ENCODE assay signal across 1 cellular context in the genomic region with DNA sequence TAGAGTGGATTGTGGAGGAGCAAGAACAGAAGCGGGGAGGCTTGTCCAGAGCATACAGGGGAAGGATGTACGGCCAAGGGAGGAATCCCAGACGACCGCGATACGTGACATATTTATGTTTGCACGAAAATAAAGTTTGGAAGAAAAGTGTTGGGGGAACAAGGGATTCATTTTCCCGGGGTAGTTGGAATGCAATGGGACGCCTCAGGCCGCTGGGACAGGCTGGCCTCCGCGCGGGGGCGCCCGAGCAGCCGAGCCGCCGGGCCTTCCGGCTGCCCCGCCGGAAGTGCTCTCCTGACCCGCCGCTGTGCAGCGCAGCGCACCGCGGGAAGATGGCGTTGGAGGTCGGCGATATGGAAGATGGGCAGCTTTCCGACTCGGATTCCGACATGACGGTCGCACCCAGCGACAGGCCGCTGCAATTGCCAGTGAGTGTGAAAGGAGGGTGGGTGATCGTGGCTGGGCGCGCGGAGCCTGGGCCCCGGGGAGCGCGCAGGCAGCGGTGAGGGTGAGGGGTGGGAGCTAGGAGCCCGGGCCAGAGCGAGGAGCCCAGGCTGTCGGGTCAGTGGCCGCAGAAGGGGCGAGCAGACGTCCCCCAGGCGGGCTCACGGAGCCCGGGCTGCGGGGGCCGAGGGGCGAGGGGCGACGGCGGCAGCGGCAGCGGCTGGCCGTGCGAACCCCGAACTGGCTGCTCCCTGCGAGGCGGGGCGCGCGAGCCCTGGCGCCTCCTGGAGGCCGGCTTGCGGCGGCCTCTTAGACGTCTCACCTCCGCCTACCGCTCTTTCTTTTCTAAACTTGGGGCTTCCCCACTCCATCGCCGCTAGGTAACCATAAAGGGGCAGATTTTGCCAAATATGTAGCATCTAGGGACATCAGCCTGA.
TF ChIP-seq lines count a peak whose summit lies in the region.

A gene with protein sequence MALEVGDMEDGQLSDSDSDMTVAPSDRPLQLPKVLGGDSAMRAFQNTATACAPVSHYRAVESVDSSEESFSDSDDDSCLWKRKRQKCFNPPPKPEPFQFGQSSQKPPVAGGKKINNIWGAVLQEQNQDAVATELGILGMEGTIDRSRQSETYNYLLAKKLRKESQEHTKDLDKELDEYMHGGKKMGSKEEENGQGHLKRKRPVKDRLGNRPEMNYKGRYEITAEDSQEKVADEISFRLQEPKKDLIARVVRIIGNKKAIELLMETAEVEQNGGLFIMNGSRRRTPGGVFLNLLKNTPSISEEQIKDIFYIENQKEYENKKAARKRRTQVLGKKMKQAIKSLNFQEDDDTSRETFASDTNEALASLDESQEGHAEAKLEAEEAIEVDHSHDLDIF (plus strand): TSS at position 317 of the 881 bp plus-strand sequence. CDS start 16 bp downstream, at position 333.

TF ChIP-seq in GM12878, 131 proteins besides CTCF, POLR2A, EP300 and RAD21 (continued from another document and continues in another):
- TF ChIP-seq TCF3 (IDR thresholded peaks at IDR 0.05; ENCODE audit: borderline replicate concordance, insufficient read depth, low read depth, low read length): peak; percentile 14; the same call in 1 of the 2 replicates
- no peak for TF ChIP-seq NFIC (IDR thresholded peaks at IDR 0.05; ENCODE audit: low read depth, low read length)
- peak; percentile 50; the same call in 1 of the 2 replicates for TF ChIP-seq TCF12 (IDR thresholded peaks at IDR 0.05; ENCODE audit: low read depth, low read length)
- TF ChIP-seq MYB (IDR thresholded peaks at IDR 0.05; ENCODE audit: borderline replicate concordance, low read depth, low read length): no peak
- no peak for TF ChIP-seq MYC (IDR thresholded peaks at IDR 0.05; ENCODE audit: insufficient read depth, insufficient read length, insufficient replicate concordance, low read length, severe bottlenecking)
- TF ChIP-seq, protein P1, sequence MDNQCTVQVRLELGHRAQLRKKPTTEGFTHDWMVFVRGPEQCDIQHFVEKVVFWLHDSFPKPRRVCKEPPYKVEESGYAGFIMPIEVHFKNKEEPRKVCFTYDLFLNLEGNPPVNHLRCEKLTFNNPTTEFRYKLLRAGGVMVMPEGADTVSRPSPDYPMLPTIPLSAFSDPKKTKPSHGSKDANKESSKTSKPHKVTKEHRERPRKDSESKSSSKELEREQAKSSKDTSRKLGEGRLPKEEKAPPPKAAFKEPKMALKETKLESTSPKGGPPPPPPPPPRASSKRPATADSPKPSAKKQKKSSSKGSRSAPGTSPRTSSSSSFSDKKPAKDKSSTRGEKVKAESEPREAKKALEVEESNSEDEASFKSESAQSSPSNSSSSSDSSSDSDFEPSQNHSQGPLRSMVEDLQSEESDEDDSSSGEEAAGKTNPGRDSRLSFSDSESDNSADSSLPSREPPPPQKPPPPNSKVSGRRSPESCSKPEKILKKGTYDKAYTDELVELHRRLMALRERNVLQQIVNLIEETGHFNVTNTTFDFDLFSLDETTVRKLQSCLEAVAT (IDR thresholded peaks at IDR 0.05): peak; percentile 97
- no peak for TF ChIP-seq ZNF622 (IDR thresholded peaks at IDR 0.05)
- no peak for TF ChIP-seq STAT1 (conservative IDR thresholded peaks at IDR 0.05)
- TF ChIP-seq, protein P2, sequence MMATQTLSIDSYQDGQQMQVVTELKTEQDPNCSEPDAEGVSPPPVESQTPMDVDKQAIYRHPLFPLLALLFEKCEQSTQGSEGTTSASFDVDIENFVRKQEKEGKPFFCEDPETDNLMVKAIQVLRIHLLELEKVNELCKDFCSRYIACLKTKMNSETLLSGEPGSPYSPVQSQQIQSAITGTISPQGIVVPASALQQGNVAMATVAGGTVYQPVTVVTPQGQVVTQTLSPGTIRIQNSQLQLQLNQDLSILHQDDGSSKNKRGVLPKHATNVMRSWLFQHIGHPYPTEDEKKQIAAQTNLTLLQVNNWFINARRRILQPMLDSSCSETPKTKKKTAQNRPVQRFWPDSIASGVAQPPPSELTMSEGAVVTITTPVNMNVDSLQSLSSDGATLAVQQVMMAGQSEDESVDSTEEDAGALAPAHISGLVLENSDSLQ (IDR thresholded peaks at IDR 0.05): peak; percentile 46; the same call in 1 of the 2 replicates
- TF ChIP-seq, protein P3, sequence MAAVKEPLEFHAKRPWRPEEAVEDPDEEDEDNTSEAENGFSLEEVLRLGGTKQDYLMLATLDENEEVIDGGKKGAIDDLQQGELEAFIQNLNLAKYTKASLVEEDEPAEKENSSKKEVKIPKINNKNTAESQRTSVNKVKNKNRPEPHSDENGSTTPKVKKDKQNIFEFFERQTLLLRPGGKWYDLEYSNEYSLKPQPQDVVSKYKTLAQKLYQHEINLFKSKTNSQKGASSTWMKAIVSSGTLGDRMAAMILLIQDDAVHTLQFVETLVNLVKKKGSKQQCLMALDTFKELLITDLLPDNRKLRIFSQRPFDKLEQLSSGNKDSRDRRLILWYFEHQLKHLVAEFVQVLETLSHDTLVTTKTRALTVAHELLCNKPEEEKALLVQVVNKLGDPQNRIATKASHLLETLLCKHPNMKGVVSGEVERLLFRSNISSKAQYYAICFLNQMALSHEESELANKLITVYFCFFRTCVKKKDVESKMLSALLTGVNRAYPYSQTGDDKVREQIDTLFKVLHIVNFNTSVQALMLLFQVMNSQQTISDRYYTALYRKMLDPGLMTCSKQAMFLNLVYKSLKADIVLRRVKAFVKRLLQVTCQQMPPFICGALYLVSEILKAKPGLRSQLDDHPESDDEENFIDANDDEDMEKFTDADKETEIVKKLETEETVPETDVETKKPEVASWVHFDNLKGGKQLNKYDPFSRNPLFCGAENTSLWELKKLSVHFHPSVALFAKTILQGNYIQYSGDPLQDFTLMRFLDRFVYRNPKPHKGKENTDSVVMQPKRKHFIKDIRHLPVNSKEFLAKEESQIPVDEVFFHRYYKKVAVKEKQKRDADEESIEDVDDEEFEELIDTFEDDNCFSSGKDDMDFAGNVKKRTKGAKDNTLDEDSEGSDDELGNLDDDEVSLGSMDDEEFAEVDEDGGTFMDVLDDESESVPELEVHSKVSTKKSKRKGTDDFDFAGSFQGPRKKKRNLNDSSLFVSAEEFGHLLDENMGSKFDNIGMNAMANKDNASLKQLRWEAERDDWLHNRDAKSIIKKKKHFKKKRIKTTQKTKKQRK (IDR thresholded peaks at IDR 0.05; ENCODE audit: low read depth, low read length): no peak
- TF ChIP-seq ZBED1 (IDR thresholded peaks at IDR 0.05; ENCODE audit: borderline replicate concordance): peak; percentile 85
- TF ChIP-seq, protein P4, sequence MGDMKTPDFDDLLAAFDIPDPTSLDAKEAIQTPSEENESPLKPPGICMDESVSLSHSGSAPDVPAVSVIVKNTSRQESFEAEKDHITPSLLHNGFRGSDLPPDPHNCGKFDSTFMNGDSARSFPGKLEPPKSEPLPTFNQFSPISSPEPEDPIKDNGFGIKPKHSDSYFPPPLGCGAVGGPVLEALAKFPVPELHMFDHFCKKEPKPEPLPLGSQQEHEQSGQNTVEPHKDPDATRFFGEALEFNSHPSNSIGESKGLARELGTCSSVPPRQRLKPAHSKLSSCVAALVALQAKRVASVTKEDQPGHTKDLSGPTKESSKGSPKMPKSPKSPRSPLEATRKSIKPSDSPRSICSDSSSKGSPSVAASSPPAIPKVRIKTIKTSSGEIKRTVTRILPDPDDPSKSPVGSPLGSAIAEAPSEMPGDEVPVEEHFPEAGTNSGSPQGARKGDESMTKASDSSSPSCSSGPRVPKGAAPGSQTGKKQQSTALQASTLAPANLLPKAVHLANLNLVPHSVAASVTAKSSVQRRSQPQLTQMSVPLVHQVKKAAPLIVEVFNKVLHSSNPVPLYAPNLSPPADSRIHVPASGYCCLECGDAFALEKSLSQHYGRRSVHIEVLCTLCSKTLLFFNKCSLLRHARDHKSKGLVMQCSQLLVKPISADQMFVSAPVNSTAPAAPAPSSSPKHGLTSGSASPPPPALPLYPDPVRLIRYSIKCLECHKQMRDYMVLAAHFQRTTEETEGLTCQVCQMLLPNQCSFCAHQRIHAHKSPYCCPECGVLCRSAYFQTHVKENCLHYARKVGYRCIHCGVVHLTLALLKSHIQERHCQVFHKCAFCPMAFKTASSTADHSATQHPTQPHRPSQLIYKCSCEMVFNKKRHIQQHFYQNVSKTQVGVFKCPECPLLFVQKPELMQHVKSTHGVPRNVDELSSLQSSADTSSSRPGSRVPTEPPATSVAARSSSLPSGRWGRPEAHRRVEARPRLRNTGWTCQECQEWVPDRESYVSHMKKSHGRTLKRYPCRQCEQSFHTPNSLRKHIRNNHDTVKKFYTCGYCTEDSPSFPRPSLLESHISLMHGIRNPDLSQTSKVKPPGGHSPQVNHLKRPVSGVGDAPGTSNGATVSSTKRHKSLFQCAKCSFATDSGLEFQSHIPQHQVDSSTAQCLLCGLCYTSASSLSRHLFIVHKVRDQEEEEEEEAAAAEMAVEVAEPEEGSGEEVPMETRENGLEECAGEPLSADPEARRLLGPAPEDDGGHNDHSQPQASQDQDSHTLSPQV (IDR thresholded peaks at IDR 0.05): peak; percentile 77
- TF ChIP-seq MXI1 (IDR thresholded peaks at IDR 0.05; ENCODE audit: low read depth, low read length): 0 out of 2 replicates have a peak, but pooled peaks have one; percentile 18
- peak in 1 of 2 experiments; percentile 57; a peak in 2 of 3 replicates for TF ChIP-seq EGR1 (IDR thresholded peaks at IDR 0.05; ENCODE audit: borderline replicate concordance in 1 of 2, low read depth in 2 of 2, low read length in 2 of 2)
- TF ChIP-seq LARP7 (IDR thresholded peaks at IDR 0.05): peak; percentile 93
- no peak for TF ChIP-seq HDAC2 (IDR thresholded peaks at IDR 0.05)
- TF ChIP-seq NRF1 (conservative IDR thresholded peaks at IDR 0.05; ENCODE audit: low read depth, low read length): no peak
- TF ChIP-seq ZNF24 (IDR thresholded peaks at IDR 0.05): 0 out of 2 replicates have a peak, but pooled peaks have one; percentile 54
- 0 out of 2 replicates have a peak, but pooled peaks have one; percentile 25 for TF ChIP-seq CHD2 (IDR thresholded peaks at IDR 0.05; ENCODE audit: borderline replicate concordance, low read depth, low read length)
- no peak for TF ChIP-seq WRNIP1 (IDR thresholded peaks at IDR 0.05; ENCODE audit: borderline replicate concordance, low read depth, low read length)
- TF ChIP-seq ASH2L (IDR thresholded peaks at IDR 0.05; ENCODE audit: borderline replicate concordance, low read depth): peak; percentile 85; the same call in 1 of the 2 replicates
- TF ChIP-seq TARDBP (IDR thresholded peaks at IDR 0.05; ENCODE audit: borderline replicate concordance): no peak
- TF ChIP-seq NFXL1 (IDR thresholded peaks at IDR 0.05; ENCODE audit: borderline replicate concordance): 0 out of 2 replicates have a peak, but pooled peaks have one; percentile 21
- TF ChIP-seq BRCA1 (IDR thresholded peaks at IDR 0.05; ENCODE audit: low read depth, low read length): no peak
- TF ChIP-seq SMARCA5 (IDR thresholded peaks at IDR 0.05): peak; percentile 86
- TF ChIP-seq, protein P5, sequence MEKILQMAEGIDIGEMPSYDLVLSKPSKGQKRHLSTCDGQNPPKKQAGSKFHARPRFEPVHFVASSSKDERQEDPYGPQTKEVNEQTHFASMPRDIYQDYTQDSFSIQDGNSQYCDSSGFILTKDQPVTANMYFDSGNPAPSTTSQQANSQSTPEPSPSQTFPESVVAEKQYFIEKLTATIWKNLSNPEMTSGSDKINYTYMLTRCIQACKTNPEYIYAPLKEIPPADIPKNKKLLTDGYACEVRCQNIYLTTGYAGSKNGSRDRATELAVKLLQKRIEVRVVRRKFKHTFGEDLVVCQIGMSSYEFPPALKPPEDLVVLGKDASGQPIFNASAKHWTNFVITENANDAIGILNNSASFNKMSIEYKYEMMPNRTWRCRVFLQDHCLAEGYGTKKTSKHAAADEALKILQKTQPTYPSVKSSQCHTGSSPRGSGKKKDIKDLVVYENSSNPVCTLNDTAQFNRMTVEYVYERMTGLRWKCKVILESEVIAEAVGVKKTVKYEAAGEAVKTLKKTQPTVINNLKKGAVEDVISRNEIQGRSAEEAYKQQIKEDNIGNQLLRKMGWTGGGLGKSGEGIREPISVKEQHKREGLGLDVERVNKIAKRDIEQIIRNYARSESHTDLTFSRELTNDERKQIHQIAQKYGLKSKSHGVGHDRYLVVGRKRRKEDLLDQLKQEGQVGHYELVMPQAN (conservative IDR thresholded peaks at IDR 0.05): peak; percentile 64; the same call in 1 of the 2 replicates
- 0 out of 2 replicates have a peak, but pooled peaks have one; percentile 19 for TF ChIP-seq RCOR1 (conservative IDR thresholded peaks at IDR 0.05; ENCODE audit: low read depth, low read length)
- no peak for TF ChIP-seq SIN3A (IDR thresholded peaks at IDR 0.05; ENCODE audit: low read depth, low read length)
- TF ChIP-seq CBX5 (IDR thresholded peaks at IDR 0.05; ENCODE audit: low read depth): peak; percentile 90; the same call in 1 of the 2 replicates
- TF ChIP-seq, protein P6, sequence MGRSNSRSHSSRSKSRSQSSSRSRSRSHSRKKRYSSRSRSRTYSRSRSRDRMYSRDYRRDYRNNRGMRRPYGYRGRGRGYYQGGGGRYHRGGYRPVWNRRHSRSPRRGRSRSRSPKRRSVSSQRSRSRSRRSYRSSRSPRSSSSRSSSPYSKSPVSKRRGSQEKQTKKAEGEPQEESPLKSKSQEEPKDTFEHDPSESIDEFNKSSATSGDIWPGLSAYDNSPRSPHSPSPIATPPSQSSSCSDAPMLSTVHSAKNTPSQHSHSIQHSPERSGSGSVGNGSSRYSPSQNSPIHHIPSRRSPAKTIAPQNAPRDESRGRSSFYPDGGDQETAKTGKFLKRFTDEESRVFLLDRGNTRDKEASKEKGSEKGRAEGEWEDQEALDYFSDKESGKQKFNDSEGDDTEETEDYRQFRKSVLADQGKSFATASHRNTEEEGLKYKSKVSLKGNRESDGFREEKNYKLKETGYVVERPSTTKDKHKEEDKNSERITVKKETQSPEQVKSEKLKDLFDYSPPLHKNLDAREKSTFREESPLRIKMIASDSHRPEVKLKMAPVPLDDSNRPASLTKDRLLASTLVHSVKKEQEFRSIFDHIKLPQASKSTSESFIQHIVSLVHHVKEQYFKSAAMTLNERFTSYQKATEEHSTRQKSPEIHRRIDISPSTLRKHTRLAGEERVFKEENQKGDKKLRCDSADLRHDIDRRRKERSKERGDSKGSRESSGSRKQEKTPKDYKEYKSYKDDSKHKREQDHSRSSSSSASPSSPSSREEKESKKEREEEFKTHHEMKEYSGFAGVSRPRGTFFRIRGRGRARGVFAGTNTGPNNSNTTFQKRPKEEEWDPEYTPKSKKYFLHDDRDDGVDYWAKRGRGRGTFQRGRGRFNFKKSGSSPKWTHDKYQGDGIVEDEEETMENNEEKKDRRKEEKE (IDR thresholded peaks at IDR 0.05): no peak
